In the genomic region with DNA sequence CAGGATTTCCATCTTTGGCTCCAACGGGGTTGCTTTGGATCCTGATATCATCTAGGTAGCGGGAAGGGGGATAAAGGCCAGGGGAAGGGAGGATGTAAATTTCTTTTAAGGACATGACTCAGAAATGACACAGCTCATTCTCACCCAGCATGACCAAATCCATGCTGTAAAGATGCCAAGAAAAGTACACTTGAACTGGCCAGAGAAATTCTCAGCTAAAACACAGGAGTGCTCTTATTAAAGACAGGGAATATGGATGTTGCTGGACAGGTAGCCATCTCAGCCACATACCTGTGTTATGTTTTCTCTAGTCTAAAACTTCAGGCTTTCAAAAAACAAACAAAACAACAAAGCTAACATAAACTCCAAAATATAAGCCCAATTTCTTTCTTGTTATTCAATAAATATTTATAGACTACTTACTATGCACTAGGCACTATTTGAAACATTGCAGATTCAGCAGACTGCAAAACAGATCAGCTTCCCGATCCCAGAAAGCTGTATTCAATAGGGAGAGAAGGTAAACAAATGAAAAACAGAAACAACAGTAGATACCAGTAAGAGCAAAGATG, we compare ENCODE assay signal across 1 cellular context.
TF ChIP-seq lines count a peak whose summit lies in the region.

No MANE protein-coding gene starts in this region.

TF ChIP-seq in K562, 482 proteins besides CTCF, POLR2A, EP300 and RAD21 (continued from another document and continues in another):
- TF ChIP-seq MBD1 (CRISPR knock-in tag; IDR thresholded peaks at IDR 0.05) (no peak), ELF4 (CRISPR knock-in tag; IDR thresholded peaks at IDR 0.05) (peak; percentile 50; the same call in 1 of the 2 replicates), KDM4B (IDR thresholded peaks at IDR 0.05; ENCODE audit: borderline replicate concordance in 2 of 2, low read depth in 1 of 2) (no peak), ZBTB7A (IDR thresholded peaks at IDR 0.05; ENCODE audit: borderline replicate concordance, control insufficient read depth, low read depth, low read length) (no peak), KLF10 (CRISPR knock-in tag; IDR thresholded peaks at IDR 0.05) (no peak), IRF2 (CRISPR knock-in tag; IDR thresholded peaks at IDR 0.05) (no peak), ZNF24 (IDR thresholded peaks at IDR 0.05) (no peak), TCFL5 (CRISPR knock-in tag; conservative IDR thresholded peaks at IDR 0.05) (no peak), CCAR2 (IDR thresholded peaks at IDR 0.05; ENCODE audit: low read depth, low read length) (no peak), ZNF384 (IDR thresholded peaks at IDR 0.05; ENCODE audit: low read depth, low read length) (no peak), ZNF354B (CRISPR knock-in tag; IDR thresholded peaks at IDR 0.05) (peak; percentile 59; the same call in 1 of the 2 replicates), CBFA2T2 (conservative IDR thresholded peaks at IDR 0.05) (0 out of 2 replicates have a peak, but pooled peaks have one; percentile 11), CBX3 (IDR thresholded peaks at IDR 0.05; ENCODE audit: borderline replicate concordance in 1 of 2, low read length in 2 of 2) (peak in 1 of 2 experiments; percentile 94; a peak in 2 of 3 replicates), POLR2AphosphoS5 (IDR thresholded peaks at IDR 0.05; ENCODE audit: control insufficient read depth, insufficient read depth, low read depth, low read length) (no peak), ZNF134 (CRISPR knock-in tag; conservative IDR thresholded peaks at IDR 0.05) (no peak), ZFP36 (IDR thresholded peaks at IDR 0.05; ENCODE audit: low read depth, low read length, partially characterized antibody) (no peak), HNRNPL (IDR thresholded peaks at IDR 0.05; ENCODE audit: low read depth, low read length) (no peak), RCOR1 (IDR thresholded peaks at IDR 0.05; ENCODE audit: borderline replicate concordance in 1 of 2, low read depth in 2 of 2, low read length in 2 of 2) (peak in 1 of 2 experiments; percentile 98; a peak in 2 of 4 replicates), TRIM24 (IDR thresholded peaks at IDR 0.05) (peak; percentile 61 to 85; a peak in 3 of 4 replicates), GTF2F1 (IDR thresholded peaks at IDR 0.05; ENCODE audit: low read depth, low read length) (no peak), ZNF766 (CRISPR knock-in tag; conservative IDR thresholded peaks at IDR 0.05) (peak; percentile 92; the same call in 1 of the 2 replicates), REST (CRISPR knock-in tag; IDR thresholded peaks at IDR 0.05; ENCODE audit: low read depth) (no peak), KHSRP (IDR thresholded peaks at IDR 0.05) (no peak), CREBBP (IDR thresholded peaks at IDR 0.05; ENCODE audit: low read depth, low read length) (no peak), NCOA1 (IDR thresholded peaks at IDR 0.05; ENCODE audit: low read depth) (0 out of 2 replicates have a peak, but pooled peaks have one; percentile 56), ERF (CRISPR knock-in tag; IDR thresholded peaks at IDR 0.05) (peak; percentile 35; the same call in 1 of the 2 replicates), HEY1 (CRISPR knock-in tag; IDR thresholded peaks at IDR 0.05; ENCODE audit: borderline replicate concordance) (no peak), POLR2H (tag; IDR thresholded peaks at IDR 0.05; ENCODE audit: low read depth) (no peak; the same call in 1 of the 2 replicates), MIER1 (IDR thresholded peaks at IDR 0.05; ENCODE audit: low read depth) (no peak), CREB5 (CRISPR knock-in tag; IDR thresholded peaks at IDR 0.05) (no peak), ZNF717 (CRISPR knock-in tag; IDR thresholded peaks at IDR 0.05) (no peak), MCM2 (IDR thresholded peaks at IDR 0.05; ENCODE audit: low read depth) (no peak)
- TF ChIP-seq, protein P1, sequence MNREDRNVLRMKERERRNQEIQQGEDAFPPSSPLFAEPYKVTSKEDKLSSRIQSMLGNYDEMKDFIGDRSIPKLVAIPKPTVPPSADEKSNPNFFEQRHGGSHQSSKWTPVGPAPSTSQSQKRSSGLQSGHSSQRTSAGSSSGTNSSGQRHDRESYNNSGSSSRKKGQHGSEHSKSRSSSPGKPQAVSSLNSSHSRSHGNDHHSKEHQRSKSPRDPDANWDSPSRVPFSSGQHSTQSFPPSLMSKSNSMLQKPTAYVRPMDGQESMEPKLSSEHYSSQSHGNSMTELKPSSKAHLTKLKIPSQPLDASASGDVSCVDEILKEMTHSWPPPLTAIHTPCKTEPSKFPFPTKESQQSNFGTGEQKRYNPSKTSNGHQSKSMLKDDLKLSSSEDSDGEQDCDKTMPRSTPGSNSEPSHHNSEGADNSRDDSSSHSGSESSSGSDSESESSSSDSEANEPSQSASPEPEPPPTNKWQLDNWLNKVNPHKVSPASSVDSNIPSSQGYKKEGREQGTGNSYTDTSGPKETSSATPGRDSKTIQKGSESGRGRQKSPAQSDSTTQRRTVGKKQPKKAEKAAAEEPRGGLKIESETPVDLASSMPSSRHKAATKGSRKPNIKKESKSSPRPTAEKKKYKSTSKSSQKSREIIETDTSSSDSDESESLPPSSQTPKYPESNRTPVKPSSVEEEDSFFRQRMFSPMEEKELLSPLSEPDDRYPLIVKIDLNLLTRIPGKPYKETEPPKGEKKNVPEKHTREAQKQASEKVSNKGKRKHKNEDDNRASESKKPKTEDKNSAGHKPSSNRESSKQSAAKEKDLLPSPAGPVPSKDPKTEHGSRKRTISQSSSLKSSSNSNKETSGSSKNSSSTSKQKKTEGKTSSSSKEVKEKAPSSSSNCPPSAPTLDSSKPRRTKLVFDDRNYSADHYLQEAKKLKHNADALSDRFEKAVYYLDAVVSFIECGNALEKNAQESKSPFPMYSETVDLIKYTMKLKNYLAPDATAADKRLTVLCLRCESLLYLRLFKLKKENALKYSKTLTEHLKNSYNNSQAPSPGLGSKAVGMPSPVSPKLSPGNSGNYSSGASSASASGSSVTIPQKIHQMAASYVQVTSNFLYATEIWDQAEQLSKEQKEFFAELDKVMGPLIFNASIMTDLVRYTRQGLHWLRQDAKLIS (CRISPR knock-in tag; IDR thresholded peaks at IDR 0.05), result no peak
- TF ChIP-seq, protein P2, sequence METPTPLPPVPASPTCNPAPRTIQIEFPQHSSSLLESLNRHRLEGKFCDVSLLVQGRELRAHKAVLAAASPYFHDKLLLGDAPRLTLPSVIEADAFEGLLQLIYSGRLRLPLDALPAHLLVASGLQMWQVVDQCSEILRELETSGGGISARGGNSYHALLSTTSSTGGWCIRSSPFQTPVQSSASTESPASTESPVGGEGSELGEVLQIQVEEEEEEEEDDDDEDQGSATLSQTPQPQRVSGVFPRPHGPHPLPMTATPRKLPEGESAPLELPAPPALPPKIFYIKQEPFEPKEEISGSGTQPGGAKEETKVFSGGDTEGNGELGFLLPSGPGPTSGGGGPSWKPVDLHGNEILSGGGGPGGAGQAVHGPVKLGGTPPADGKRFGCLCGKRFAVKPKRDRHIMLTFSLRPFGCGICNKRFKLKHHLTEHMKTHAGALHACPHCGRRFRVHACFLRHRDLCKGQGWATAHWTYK (CRISPR knock-in tag; IDR thresholded peaks at IDR 0.05), result no peak
- TF ChIP-seq, protein P3, sequence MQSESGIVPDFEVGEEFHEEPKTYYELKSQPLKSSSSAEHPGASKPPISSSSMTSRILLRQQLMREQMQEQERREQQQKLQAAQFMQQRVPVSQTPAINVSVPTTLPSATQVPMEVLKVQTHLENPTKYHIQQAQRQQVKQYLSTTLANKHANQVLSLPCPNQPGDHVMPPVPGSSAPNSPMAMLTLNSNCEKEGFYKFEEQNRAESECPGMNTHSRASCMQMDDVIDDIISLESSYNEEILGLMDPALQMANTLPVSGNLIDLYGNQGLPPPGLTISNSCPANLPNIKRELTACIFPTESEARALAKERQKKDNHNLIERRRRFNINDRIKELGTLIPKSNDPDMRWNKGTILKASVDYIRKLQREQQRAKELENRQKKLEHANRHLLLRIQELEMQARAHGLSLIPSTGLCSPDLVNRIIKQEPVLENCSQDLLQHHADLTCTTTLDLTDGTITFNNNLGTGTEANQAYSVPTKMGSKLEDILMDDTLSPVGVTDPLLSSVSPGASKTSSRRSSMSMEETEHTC (IDR thresholded peaks at IDR 0.05), result no peak
- TF ChIP-seq, protein P4, sequence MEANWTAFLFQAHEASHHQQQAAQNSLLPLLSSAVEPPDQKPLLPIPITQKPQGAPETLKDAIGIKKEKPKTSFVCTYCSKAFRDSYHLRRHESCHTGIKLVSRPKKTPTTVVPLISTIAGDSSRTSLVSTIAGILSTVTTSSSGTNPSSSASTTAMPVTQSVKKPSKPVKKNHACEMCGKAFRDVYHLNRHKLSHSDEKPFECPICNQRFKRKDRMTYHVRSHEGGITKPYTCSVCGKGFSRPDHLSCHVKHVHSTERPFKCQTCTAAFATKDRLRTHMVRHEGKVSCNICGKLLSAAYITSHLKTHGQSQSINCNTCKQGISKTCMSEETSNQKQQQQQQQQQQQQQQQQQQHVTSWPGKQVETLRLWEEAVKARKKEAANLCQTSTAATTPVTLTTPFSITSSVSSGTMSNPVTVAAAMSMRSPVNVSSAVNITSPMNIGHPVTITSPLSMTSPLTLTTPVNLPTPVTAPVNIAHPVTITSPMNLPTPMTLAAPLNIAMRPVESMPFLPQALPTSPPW (CRISPR knock-in tag; IDR thresholded peaks at IDR 0.05), result peak; percentile 79
- TF ChIP-seq, protein P5, sequence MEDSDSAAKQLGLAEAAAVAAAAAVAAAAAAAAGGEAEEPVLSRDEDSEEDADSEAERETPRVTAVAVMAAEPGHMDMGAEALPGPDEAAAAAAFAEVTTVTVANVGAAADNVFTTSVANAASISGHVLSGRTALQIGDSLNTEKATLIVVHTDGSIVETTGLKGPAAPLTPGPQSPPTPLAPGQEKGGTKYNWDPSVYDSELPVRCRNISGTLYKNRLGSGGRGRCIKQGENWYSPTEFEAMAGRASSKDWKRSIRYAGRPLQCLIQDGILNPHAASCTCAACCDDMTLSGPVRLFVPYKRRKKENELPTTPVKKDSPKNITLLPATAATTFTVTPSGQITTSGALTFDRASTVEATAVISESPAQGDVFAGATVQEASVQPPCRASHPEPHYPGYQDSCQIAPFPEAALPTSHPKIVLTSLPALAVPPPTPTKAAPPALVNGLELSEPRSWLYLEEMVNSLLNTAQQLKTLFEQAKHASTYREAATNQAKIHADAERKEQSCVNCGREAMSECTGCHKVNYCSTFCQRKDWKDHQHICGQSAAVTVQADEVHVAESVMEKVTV (CRISPR knock-in tag; IDR thresholded peaks at IDR 0.05), result no peak
